ENCODE assay signal across 9 cellular contexts in the genomic region with DNA sequence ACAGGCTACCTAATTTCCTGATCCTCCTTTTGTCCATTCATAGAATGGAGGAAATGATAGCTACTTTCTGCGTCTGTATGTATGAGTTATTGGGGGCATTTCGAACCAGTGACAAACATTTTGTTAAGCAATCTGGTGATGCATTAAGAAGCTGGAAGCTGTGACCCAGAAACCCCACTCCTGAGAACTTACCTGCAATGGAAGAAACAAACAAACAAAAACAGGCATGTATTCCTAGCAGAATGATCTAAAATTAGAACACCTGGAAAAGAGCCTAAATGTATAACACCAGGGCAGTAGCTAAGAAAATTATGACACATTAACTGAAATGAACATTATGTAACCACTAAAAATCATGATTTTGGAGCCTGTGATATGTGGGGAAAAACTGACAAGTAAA. TPM values are rescaled to one million over a fixed set of nuclear protein-coding genes. Genes with fewer than 3 reads are reported as not detected.
A peak's percentile ranks its signal among the peaks of the same experiment; 100 is the strongest.
DNase-seq lines count a peak whose midpoint lies in the region; FAIRE-seq and TF ChIP-seq lines count a peak whose summit lies in the region.
"Had no signal": no experiment of that assay in that cellular context is flagged by ENCODE, and none has a peak within 500 bp of the region (broad histone marks: within the 10 kb centered on the region; RNA-seq: fewer than 3 reads in every experiment).

No MANE protein-coding gene starts in this region.

- H3K9me2 ChIP-seq in PC-9 (ENCODE audit: insufficient read depth) = no peaks in the 10 kb centered on the region

- FAIRE-seq in endothelial cell of umbilical vein (lab: Jason Lieb, UNC) = no peak

- H3K79me2 ChIP-seq in PC-9 (ENCODE audit: low read depth) = peaks cover 62% of the 10 kb centered on the region
- H3K79me2 ChIP-seq in endothelial cell of umbilical vein (ENCODE audit: control insufficient read depth, insufficient read depth, low read length) = peaks cover 67% of the 10 kb centered on the region

- POLR2A ChIA-PET in PC-9 (lab: Charles Lee; ENCODE audit: unreplicated experiment) (no interaction called here), endothelial cell of umbilical vein (lab: Charles Lee) (no interaction called here)

- intact Hi-C loops in PC-9 (cut with micrococcal nuclease; ENCODE audit: unreplicated experiment) (no loop called here), endothelial cell of umbilical vein (cut with micrococcal nuclease) (no loop called here), sigmoid colon (cut with DNase I) (no loop called here)

- peaks cover 27% of the 10 kb centered on the region for H3F3A ChIP-seq in PC-9 (ENCODE audit: insufficient read depth, low read depth)

- H3K27me3 ChIP-seq in PC-9 (ENCODE audit: insufficient read depth, low read depth) (no peaks in the 10 kb centered on the region), endothelial cell of umbilical vein (ENCODE audit: control insufficient read depth in 2 of 2, insufficient read depth in 2 of 2, low read length in 2 of 2) (no peaks in the 10 kb centered on the region), sigmoid colon (no peaks in the 10 kb centered on the region)

- H3K9ac ChIP-seq in endothelial cell of umbilical vein (replicated peaks; ENCODE audit: extremely low read depth, insufficient read depth, low read length) = peak overlapping the region; percentile 1

- H3K9me1 ChIP-seq in endothelial cell of umbilical vein (replicated peaks; ENCODE audit: control insufficient read depth, extremely low read depth, insufficient read depth, low read length) = no peaks in the 10 kb centered on the region

- H3K27ac ChIP-seq in PC-9 (peak overlapping the region; percentile 97), endothelial cell of umbilical vein (ENCODE audit: insufficient read depth, low read depth, low read length) (no peak overlapping the region), sigmoid colon (peak overlapping the region; percentile 97 to 100 (median 98))

- TF ChIP-seq POLR2A in endothelial cell of umbilical vein (IDR thresholded peaks at IDR 0.05; ENCODE audit: low read depth, low read length) (no peak), sigmoid colon (IDR thresholded peaks at IDR 0.05) (no peak)

- peak; percentile 66 for DNase-seq in G401 (ENCODE audit: low spot score)
- no peak for DNase-seq in PC-9
- no peak for DNase-seq in endothelial cell of umbilical vein (ENCODE audit: low read depth, low spot score)
- no peak for DNase-seq in sigmoid colon
- no peak for DNase-seq in GM13976 (ENCODE audit: low spot score)
- DNase-seq in NCI-H187 (lab: John Stamatoyannopoulos, UW) = no peak
- DNase-seq in NCI-H2227 (lab: John Stamatoyannopoulos, UW; ENCODE audit: unreplicated experiment) = no peak
- DNase-seq: SIG-M5 had no signal

- BruUV-seq in PC-9 (replicated peaks; lab: Mats Ljungman, UMichigan) (no TSS peak), endothelial cell of umbilical vein (replicated peaks; lab: Mats Ljungman, UMichigan) (no TSS peak)

- H4K20me1 ChIP-seq in PC-9 (ENCODE audit: insufficient read depth) (peaks cover 59% of the 10 kb centered on the region), endothelial cell of umbilical vein (replicated peaks; ENCODE audit: control insufficient read depth, extremely low read depth, insufficient read depth, low read length) (peaks cover 3% of the 10 kb centered on the region)

- H3K4me3 ChIP-seq in PC-9 (peak overlapping the region; percentile 97; the same call in 1 of the 2 replicates), endothelial cell of umbilical vein (replicated peaks in 1 of 3; ENCODE audit: insufficient read depth in 1 of 3, low read depth in 1 of 3, low read length in 3 of 3) (no peak overlapping the region), sigmoid colon (peak overlapping the region in 2 of 4 donors; percentile 90 to 92)

- CTCF ChIA-PET in PC-9 (lab: Charles Lee) = no interaction called here
- CTCF ChIA-PET in endothelial cell of umbilical vein (lab: Charles Lee) = interaction anchor here (1.2 to 2.0 kb wide), 3 partner anchors 12 to 36 kb away, joined by 3 to 5 read pairs (median 4); no protein-coding TSS in a partner anchor

- peaks cover 57% of the 10 kb centered on the region for H3K36me3 ChIP-seq in PC-9 (ENCODE audit: low read depth)
- H3K36me3 ChIP-seq in endothelial cell of umbilical vein (ENCODE audit: control insufficient read depth in 2 of 2, extremely low read depth in 1 of 2, insufficient read depth in 2 of 2, low read length in 2 of 2) = peaks cover 0 to 6% of the 10 kb centered on the region in 2 experiments
- peaks cover 0 to 3% (median 0%) of the 10 kb centered on the region in 4 donors for H3K36me3 ChIP-seq in sigmoid colon

- H3K4me2 ChIP-seq in PC-9 (peak overlapping the region; percentile 95), endothelial cell of umbilical vein (ENCODE audit: insufficient read depth, low read length) (peak overlapping the region; percentile 86)

- H2AFZ ChIP-seq in PC-9 = no peak overlapping the region
- no peak overlapping the region for H2AFZ ChIP-seq in endothelial cell of umbilical vein (ENCODE audit: low read depth, low read length)

- in situ Hi-C loops in G401 (cut with HindIII; ENCODE audit: low sequenced_read_pairs) = no loop called here
- in situ Hi-C loops in GM13976 (cut with MboI; ENCODE audit: low sequenced_read_pairs, unreplicated experiment) = no loop called here

- 82 to 87% methylated on average over 2 of the region's 2 CpGs for WGBS in sigmoid colon, 2 donors

- H3K4me1 ChIP-seq in PC-9 (replicated peaks; ENCODE audit: insufficient read depth) (peaks cover 65% of the 10 kb centered on the region), endothelial cell of umbilical vein (ENCODE audit: control insufficient read depth, extremely low read depth, insufficient read depth, low read length) (peaks cover 22% of the 10 kb centered on the region), sigmoid colon (peaks cover 0 to 75% (median 63%) of the 10 kb centered on the region in 4 donors)

- dilution Hi-C loops in endothelial cell of umbilical vein (cut with MboI; ENCODE audit: extremely low pct_ligation_motif_present, low sequenced_read_pairs) = no loop called here

- no peak for TF ChIP-seq EP300 in sigmoid colon (IDR thresholded peaks at IDR 0.05)

- TF ChIP-seq CTCF in PC-9 (conservative IDR thresholded peaks at IDR 0.05) (no peak), endothelial cell of umbilical vein (IDR thresholded peaks at IDR 0.05; ENCODE audit: extremely low read depth in 1 of 2, insufficient read depth in 1 of 2, low read depth in 1 of 2, low read length in 2 of 2) (no peak), sigmoid colon (IDR thresholded peaks at IDR 0.05) (no peak), GM13976 (IDR thresholded peaks at IDR 0.05; ENCODE audit: borderline replicate concordance, control extremely low read depth, extremely low read depth, insufficient read depth, missing control alignments) (no peak)

- H3K9me3 ChIP-seq in PC-9 (ENCODE audit: insufficient read depth, low read depth) (no peaks in the 10 kb centered on the region), endothelial cell of umbilical vein (replicated peaks; ENCODE audit: control insufficient read depth, insufficient read depth, low read length) (no peaks in the 10 kb centered on the region), sigmoid colon (no peaks in the 10 kb centered on the region)

TF ChIP-seq in endothelial cell of umbilical vein, 7 proteins besides CTCF, POLR2A, EP300 and RAD21:
- TF ChIP-seq MYC (IDR thresholded peaks at IDR 0.05; ENCODE audit: low read depth, low read length) (no peak), JUN (IDR thresholded peaks at IDR 0.05; ENCODE audit: borderline replicate concordance, insufficient read depth, insufficient read length, low read depth) (no peak), GATA2 (IDR thresholded peaks at IDR 0.05; ENCODE audit: insufficient read depth, insufficient read length, low read depth, low read length) (no peak), POLR2AphosphoS5 (IDR thresholded peaks at IDR 0.05; ENCODE audit: insufficient read depth, low read depth, low read length) (no peak), FOS (IDR thresholded peaks at IDR 0.05; ENCODE audit: borderline replicate concordance, insufficient read depth, low read length) (no peak), EZH2 (IDR thresholded peaks at IDR 0.05; ENCODE audit: borderline replicate concordance, low read depth, low read length, severe bottlenecking) (no peak)
- TF ChIP-seq, protein P1, sequence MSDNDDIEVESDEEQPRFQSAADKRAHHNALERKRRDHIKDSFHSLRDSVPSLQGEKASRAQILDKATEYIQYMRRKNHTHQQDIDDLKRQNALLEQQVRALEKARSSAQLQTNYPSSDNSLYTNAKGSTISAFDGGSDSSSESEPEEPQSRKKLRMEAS (IDR thresholded peaks at IDR 0.05; ENCODE audit: insufficient read depth, insufficient read length) = no peak

RNA-seq across cellular contexts. Expression of a gene that starts 2.1 kb away (rescaled TPM):
- 57.6 and 77.4 TPM in 2 replicates for total RNA-seq in G401 (2014; rRNA removed; shearing (Covaris generic))
- 101 and 147 TPM in 2 replicates for total RNA-seq in PC-9 (2021)
- total RNA-seq in endothelial cell of umbilical vein = 74.4 and 83.0 TPM in 2 replicates
- 93.4 and 96.4 TPM in 2 replicates for polyA plus RNA-seq in endothelial cell of umbilical vein
- polyA plus RNA-seq in endothelial cell of umbilical vein (2011; cell fraction: cytosol; rRNA removed) = 93.5 and 94.5 TPM in 2 replicates
- polyA plus RNA-seq in endothelial cell of umbilical vein (2011; cell fraction: nucleus; rRNA removed) = 42.0 and 49.8 TPM in 2 replicates
- polyA plus RNA-seq in endothelial cell of umbilical vein (2012) = 108 and 122 TPM in 2 replicates
- 170 and 175 TPM in 2 replicates for polyA minus RNA-seq in endothelial cell of umbilical vein
- polyA minus RNA-seq in endothelial cell of umbilical vein (2011; cell fraction: cytosol; rRNA and poly(A)+ RNA removed) = 49.5 TPM
- polyA minus RNA-seq in endothelial cell of umbilical vein (2011; cell fraction: nucleus; rRNA and poly(A)+ RNA removed) = 21.2 and 32.1 TPM in 2 replicates
- 100 to 1,000 TPM; 285 to 415 (median 351) TPM for total RNA-seq in sigmoid colon
- polyA plus RNA-seq in sigmoid colon = 10 to 100 TPM; 14.8 to 66.0 (median 16.8) TPM

RNA-seq across cellular contexts. Expression of a gene that starts 33.4 kb away (rescaled TPM):
- total RNA-seq in G401 (2014; rRNA removed; shearing (Covaris generic)) = not detected in 2 replicates
- total RNA-seq in PC-9 (2021) (not detected in 2 replicates), endothelial cell of umbilical vein (0.18 and 0.28 TPM in 2 replicates), sigmoid colon (1 to 10 TPM in 2 of 4 donors, under 1 TPM in 2; 0.33 to 6.4 (median 3.4) TPM)
- polyA plus RNA-seq in endothelial cell of umbilical vein (not detected in 2 replicates), sigmoid colon (under 1 TPM in 1 of 3 donors, not detected in 2; 0.04 TPM)
- 0.01 TPM in 1 of 2 replicates, not detected in the other for polyA plus RNA-seq in endothelial cell of umbilical vein (2011; cell fraction: cytosol; rRNA removed)
- polyA plus RNA-seq in endothelial cell of umbilical vein (2011; cell fraction: nucleus; rRNA removed) = not detected in 2 replicates
- not detected in 2 replicates for polyA plus RNA-seq in endothelial cell of umbilical vein (2012)
- 0.07 TPM in 1 of 2 replicates, not detected in the other for polyA minus RNA-seq in endothelial cell of umbilical vein
- not detected for polyA minus RNA-seq in endothelial cell of umbilical vein (2011; cell fraction: cytosol; rRNA and poly(A)+ RNA removed)
- not detected in 2 replicates for polyA minus RNA-seq in endothelial cell of umbilical vein (2011; cell fraction: nucleus; rRNA and poly(A)+ RNA removed)
- total RNA-seq: Daoy had no signal
